In genomic region chr3:24680214-24680967, GRCh38 we compare ENCODE assay signal across 8 cellular contexts.
A peak's percentile ranks its signal among the peaks of the same experiment; 100 is the strongest.
DNase-seq lines count a peak whose midpoint lies in the region; ATAC-seq and TF ChIP-seq lines count a peak whose summit lies in the region.

No MANE protein-coding gene starts in this region.

- H3K36me3 ChIP-seq in psoas muscle (ENCODE audit: insufficient read depth in 1 of 2, low read depth in 1 of 2): no peaks in the 10 kb centered on the region

- H3K4me1 Mint-ChIP-seq in activated T-cell treated with anti-CD3 and anti-CD28 coated beads, Interleukin-2, amount 50 U/mL, for 4 hours (ENCODE audit: low read depth): peaks cover 5% of the 10 kb centered on the region

- H3K27me3 Mint-ChIP-seq in activated T-cell treated with anti-CD3 and anti-CD28 coated beads, Interleukin-2, amount 50 U/mL, for 4 hours (ENCODE audit: low read depth): no peaks in the 10 kb centered on the region

- no peaks in the 10 kb centered on the region for H3K9me3 Mint-ChIP-seq in activated T-cell treated with anti-CD3 and anti-CD28 coated beads, Interleukin-2, amount 50 U/mL, for 4 hours

- no peaks in the 10 kb centered on the region for H3K27me3 ChIP-seq in psoas muscle (ENCODE audit: insufficient read depth in 3 of 3, low read length in 2 of 3)

- no peaks in the 10 kb centered on the region for H3K36me3 Mint-ChIP-seq in activated T-cell treated with anti-CD3 and anti-CD28 coated beads, Interleukin-2, amount 50 U/mL, for 4 hours (ENCODE audit: insufficient read depth)

- H3K4me3 Mint-ChIP-seq in activated T-cell treated with anti-CD3 and anti-CD28 coated beads, Interleukin-2, amount 50 U/mL, for 4 hours: no peak overlapping the region

- no peaks in the 10 kb centered on the region for H3K9me3 ChIP-seq in psoas muscle

- ATAC-seq in GM18907 (IDR thresholded peaks at IDR 0.05; ENCODE audit: unreplicated experiment) (peak; percentile 75), HG03039 (IDR thresholded peaks at IDR 0.05; ENCODE audit: unreplicated experiment) (peak; percentile 64), psoas muscle (peak; percentile 54 to 80 (median 76))
- peak; percentile 50 to 54 for ATAC-seq in activated T-cell treated with anti-CD3 and anti-CD28 coated beads, Interleukin-2, amount 50 U/mL, for 4 hours

- TF ChIP-seq CTCF in C4-2B (conservative IDR thresholded peaks at IDR 0.05): peak; percentile 90
- peak; percentile 86 for TF ChIP-seq CTCF in psoas muscle (IDR thresholded peaks at IDR 0.05)

- H3K27ac ChIP-seq in C4-2B (no peak overlapping the region), psoas muscle (no peak overlapping the region)

- DNase-seq in NCI-H69 (lab: John Stamatoyannopoulos, UW): peak; percentile 62
- DNase-seq in activated T-cell treated with anti-CD3 and anti-CD28 coated beads, Interleukin-2, amount 50 U/mL, for 4 hours: peak; percentile 13
- DNase-seq in cardiac septum (ENCODE audit: low spot score): peak; percentile 77
- DNase-seq in psoas muscle: peak; percentile 68 to 84
- no peak for DNase-seq in COR-L47 (lab: John Stamatoyannopoulos, UW)

- H3K4me1 ChIP-seq in psoas muscle: peaks cover 7% of the 10 kb centered on the region

- 33 to 42% (median 35%) methylated on average over 9 of the region's 9 CpGs for WGBS in psoas muscle, 3 donors

- intact Hi-C loops in cardiac septum (cut with DNase I) (loop anchor here (5.0 kb wide), 1 partner anchor 418 kb away; no protein-coding TSS in a partner anchor), psoas muscle (cut with DNase I) (loop anchor here (5.0 to 10.0 kb wide), 3 partner anchors 158 to 676 kb away; no protein-coding TSS in a partner anchor)

- no peak overlapping the region for H3K4me3 ChIP-seq in psoas muscle
